In genomic region chr12:6335451-6336078, GRCh38 we compare ENCODE assay signal across 9 cellular contexts. TPM values are rescaled to one million over a fixed set of nuclear protein-coding genes. Genes with fewer than 3 reads are reported as not detected.
DNase-seq lines count a peak whose midpoint lies in the region; ATAC-seq and TF ChIP-seq lines count a peak whose summit lies in the region.
"Had no signal": no experiment of that assay in that cellular context is flagged by ENCODE, and none has a peak within 500 bp of the region (broad histone marks: within the 10 kb centered on the region; RNA-seq: fewer than 3 reads in every experiment).

No MANE protein-coding gene starts in this region.

- H3K27me3 ChIP-seq in KMS-11 (ENCODE audit: insufficient read depth, low read depth), result no peaks in the 10 kb centered on the region
- H3K27me3 ChIP-seq in lung (ENCODE audit: control insufficient read depth, insufficient read depth), result no peaks in the 10 kb centered on the region

- H3K36me3 ChIP-seq in KMS-11 (ENCODE audit: insufficient read depth) (no peaks in the 10 kb centered on the region), lung (ENCODE audit: control insufficient read depth in 2 of 2, insufficient read depth in 2 of 2, low read length in 2 of 2) (peaks cover 20 to 30% of the 10 kb centered on the region in 2 donors)

- H4K20me1 ChIP-seq in KMS-11 (ENCODE audit: insufficient read depth), result no peaks in the 10 kb centered on the region

- WGBS in lung, 2 donors, result 1 to 2% methylated on average over 11 of the region's 11 CpGs

- ATAC-seq in GM21390 (IDR thresholded peaks at IDR 0.05; ENCODE audit: unreplicated experiment) (peak; percentile 68), lung (ENCODE audit: insufficient read depth, low FRiP score) (peak; percentile 48), HG02840 (IDR thresholded peaks at IDR 0.05; ENCODE audit: low FRiP score, unreplicated experiment) (no peak)
- ATAC-seq in activated CD4-positive, alpha-beta T cell treated with anti-CD3 and anti-CD28 coated beads for 36 hours, result peak; percentile 83

- TF ChIP-seq CTCF in KMS-11 (conservative IDR thresholded peaks at IDR 0.05; ENCODE audit: low read depth, low read length), result no peak
- TF ChIP-seq CTCF in lung (IDR thresholded peaks at IDR 0.05; ENCODE audit: control extremely low read depth, extremely low read depth), result peak; percentile 30

- H3K9me3 ChIP-seq in lung (ENCODE audit: control insufficient read depth in 2 of 2, insufficient read depth in 1 of 2, low read length in 1 of 2), result no peaks in the 10 kb centered on the region

- POLR2A ChIA-PET in activated CD4-positive, alpha-beta T cell treated with anti-CD3 and anti-CD28 coated beads for 36 hours (lab: Charles Lee), result interaction anchor here (0.6 to 3.1 kb wide), 9 partner anchors 10 to 544 kb away, joined by 3 to 11 read pairs (median 4); partner anchors contain the start of genes MRPL51 and VAMP1

- H3K27me3 Mint-ChIP-seq in activated CD4-positive, alpha-beta T cell treated with anti-CD3 and anti-CD28 coated beads for 36 hours, result no peaks in the 10 kb centered on the region

- H2AFZ ChIP-seq in KMS-11 (ENCODE audit: low read depth), result no peak overlapping the region

- DNase-seq in DMS 273 (lab: John Stamatoyannopoulos, UW; ENCODE audit: unreplicated experiment) (peak; percentile 76), dermis blood vessel endothelial cell (peak; percentile 88), lung (ENCODE audit: low spot score) (peak; percentile 80)
- DNase-seq in activated CD4-positive, alpha-beta T cell treated with anti-CD3 and anti-CD28 coated beads for 36 hours, result peak; percentile 94
- peak; percentile 67 for DNase-seq in stimulated activated CD8-positive, alpha-beta memory T cell treated with anti-CD3 and anti-CD28 coated beads, Interleukin-15, amount 100 ng/mL, for 1 hour (ENCODE audit: low read depth)

- no peaks in the 10 kb centered on the region for H3K79me2 ChIP-seq in KMS-11 (ENCODE audit: insufficient read depth, low read depth)

- peaks cover 19% of the 10 kb centered on the region for H3K4me1 ChIP-seq in KMS-11 (ENCODE audit: low read depth, poor library complexity, severe bottlenecking)
- peaks cover 25 to 38% of the 10 kb centered on the region in 2 donors for H3K4me1 ChIP-seq in lung (ENCODE audit: control insufficient read depth in 2 of 2, insufficient read depth in 2 of 2, low read length in 2 of 2)

- CTCF ChIA-PET in activated CD4-positive, alpha-beta T cell treated with anti-CD3 and anti-CD28 coated beads for 36 hours (lab: Charles Lee), result interaction anchor here (0.6 to 3.4 kb wide), 15 partner anchors 8 to 203 kb away, joined by 3 to 21 read pairs (median 4); no protein-coding TSS in a partner anchor

- peaks cover 21% of the 10 kb centered on the region for H3K4me1 Mint-ChIP-seq in activated CD4-positive, alpha-beta T cell treated with anti-CD3 and anti-CD28 coated beads for 36 hours

- H3K27ac ChIP-seq in KMS-11, result peak overlapping the region; percentile 56
- H3K27ac ChIP-seq in lung (ENCODE audit: low read depth in 1 of 2, low read length in 1 of 2), result peak overlapping the region; percentile 91 to 99

- no peak overlapping the region for H3K4me3 Mint-ChIP-seq in activated CD4-positive, alpha-beta T cell treated with anti-CD3 and anti-CD28 coated beads for 36 hours

- H3K4me2 ChIP-seq in KMS-11, result peak overlapping the region; percentile 29; the same call in 1 of the 2 replicates

- no peak overlapping the region for H3K27ac Mint-ChIP-seq in activated CD4-positive, alpha-beta T cell treated with anti-CD3 and anti-CD28 coated beads for 36 hours

- peak overlapping the region; percentile 42; the same call in 1 of the 2 replicates for H3K9ac ChIP-seq in KMS-11

- no peaks in the 10 kb centered on the region for H3K9me3 Mint-ChIP-seq in activated CD4-positive, alpha-beta T cell treated with anti-CD3 and anti-CD28 coated beads for 36 hours (ENCODE audit: low read depth)

- intact Hi-C loops in activated CD4-positive, alpha-beta T cell treated with anti-CD3 and anti-CD28 coated beads for 36 hours (cut with DNase I, micrococcal nuclease), result loop anchor here (1.0 to 5.0 kb wide), 12 partner anchors 10 to 217 kb away; partner anchors contain the start of genes GAPDH (in 2 of the 2) and MRPL51 (in 1 of the 2)

- H3K36me3 Mint-ChIP-seq in activated CD4-positive, alpha-beta T cell treated with anti-CD3 and anti-CD28 coated beads for 36 hours (ENCODE audit: low read depth), result peaks cover 42% of the 10 kb centered on the region

- H3K4me3 ChIP-seq in KMS-11 (IDR thresholded peaks at IDR 0.05; ENCODE audit: insufficient read depth, low read depth, low read length), result no peak overlapping the region
- peak overlapping the region; percentile 12 for H3K4me3 ChIP-seq in lung

RNA-seq across cellular contexts. Expression of gene TNFRSF1A, which starts 6.3 kb away (rescaled TPM):
- 10 to 100 TPM; 42.1 to 58.7 TPM for total RNA-seq in activated CD4-positive, alpha-beta T cell treated with anti-CD3 and anti-CD28 coated beads for 36 hours
- 58.9 and 67.6 TPM in 2 replicates for total RNA-seq in dermis blood vessel endothelial cell
- total RNA-seq in lung, result 100 to 1,000 TPM; 175 to 184 TPM
- polyA plus RNA-seq in lung, result 100 to 1,000 TPM in 1 of 2 donors, 10 to 100 TPM in 1; 81.6 to 182 TPM

RNA-seq across cellular contexts. Expression of gene PLEKHG6, which starts 25.1 kb away (rescaled TPM):
- not detected for total RNA-seq in activated CD4-positive, alpha-beta T cell treated with anti-CD3 and anti-CD28 coated beads for 36 hours
- 0.09 TPM in 1 of 2 replicates, not detected in the other for total RNA-seq in dermis blood vessel endothelial cell
- total RNA-seq in lung, result 1 to 10 TPM; 1.6 to 2.9 TPM
- 1 to 10 TPM in 1 of 2 donors, under 1 TPM in 1; 0.74 to 2.9 TPM for polyA plus RNA-seq in lung
- polyA plus RNA-seq: neural cell had no signal

RNA-seq across cellular contexts. Expression of gene SCNN1A, which starts 39.8 kb away (rescaled TPM):
- under 1 TPM in 1 of 2 experiments, not detected in 1; 0.05 TPM for total RNA-seq in activated CD4-positive, alpha-beta T cell treated with anti-CD3 and anti-CD28 coated beads for 36 hours
- total RNA-seq in dermis blood vessel endothelial cell (1.5 and 7.1 TPM in 2 replicates), lung (100 to 1,000 TPM; 122 to 312 TPM)
- 100 to 1,000 TPM in 1 of 2 donors, 10 to 100 TPM in 1; 86.6 to 129 TPM for polyA plus RNA-seq in lung
- polyA plus RNA-seq: neural cell had no signal

RNA-seq across cellular contexts. Expression of gene LTBR, which starts 48.4 kb away (rescaled TPM):
- 1 to 10 TPM in 1 of 2 experiments, under 1 TPM in 1; 0.57 to 1.1 TPM for total RNA-seq in activated CD4-positive, alpha-beta T cell treated with anti-CD3 and anti-CD28 coated beads for 36 hours
- total RNA-seq in dermis blood vessel endothelial cell (46.4 and 74.0 TPM in 2 replicates), lung (100 to 1,000 TPM in 1 of 2 donors, 10 to 100 TPM in 1; 52.6 to 134 TPM)
- polyA plus RNA-seq in lung, result 100 to 1,000 TPM; 111 to 134 TPM
- polyA plus RNA-seq: neural cell had no signal

Comparison
In these comparisons a context has a peak if more than half of its experiments do, and no peak if none do; other contexts are left out.
1. RNA of gene SCNN1A, which starts 39.8 kb away (total RNA-seq): 122 to 312 TPM in lung; 1.5 to 7.1 TPM in dermis blood vessel endothelial cell and 0.05 TPM in activated CD4-positive, alpha-beta T cell treated with anti-CD3 and anti-CD28 coated beads for 36 hours; every median in the first group is over 10 times any median in the second.
2. Peak in every context shown above with its lines, with median percentiles within 50 percentile points of each other: DNase-seq.